21 cellular contexts compared by ENCODE assay signal in genomic region chr17:40526668-40527067, GRCh38. TPM values are rescaled to one million over a fixed set of nuclear protein-coding genes. Genes with fewer than 3 reads are reported as not detected.
DNase-seq lines count a peak whose midpoint lies in the region; ATAC-seq and TF ChIP-seq lines count a peak whose summit lies in the region.
"Had no signal": no experiment of that assay in that cellular context is flagged by ENCODE, and none has a peak within 500 bp of the region (broad histone marks: within the 10 kb centered on the region; RNA-seq: fewer than 3 reads in every experiment).

No MANE protein-coding gene starts in this region.

- H3K36me3 ChIP-seq in right atrium auricular region (no peaks in the 10 kb centered on the region), mesenchymal stem cell (ENCODE audit: control insufficient read depth in 1 of 2, insufficient read depth in 2 of 2, low read depth in 1 of 2, low read length in 2 of 2) (no peaks in the 10 kb centered on the region), vagina (no peaks in the 10 kb centered on the region)
- H3K36me3 ChIP-seq: colonic mucosa, lower lobe of right lung had no signal

- H2AK5ac ChIP-seq in mesenchymal stem cell (ENCODE audit: low read length, severe bottlenecking): no peak overlapping the region

- intact Hi-C loops in Right ventricle myocardium inferior (cut with DNase I): no loop called here
- intact Hi-C loops in vagina (cut with DNase I): no loop called here

- H4K8ac ChIP-seq in mesenchymal stem cell (ENCODE audit: low read length): no peak overlapping the region

- WGBS in mesenchymal stem cell: 85% methylated on average over 5 of the region's 5 CpGs

- no peak overlapping the region for H3K4me2 ChIP-seq in mesenchymal stem cell (ENCODE audit: low read length, poor library complexity, severe bottlenecking)
- H3K4me2 ChIP-seq: KMS-11 had no signal

- no peak for TF ChIP-seq CTCF in right atrium auricular region (IDR thresholded peaks at IDR 0.05)
- peak; percentile 13 for TF ChIP-seq CTCF in choroid plexus epithelial cell (conservative IDR thresholded peaks at IDR 0.05; ENCODE audit: low read depth, low read length)
- no peak for TF ChIP-seq CTCF in vagina (IDR thresholded peaks at IDR 0.05)

- H3K27me3 ChIP-seq in right atrium auricular region (no peaks in the 10 kb centered on the region), mesenchymal stem cell (ENCODE audit: control insufficient read depth in 1 of 2, insufficient read depth in 1 of 2, low read length in 2 of 2) (no peaks in the 10 kb centered on the region), vagina (no peaks in the 10 kb centered on the region)
- H3K27me3 ChIP-seq: colonic mucosa had no signal

- H3K4me3 ChIP-seq in right atrium auricular region (no peak overlapping the region), choroid plexus epithelial cell (ENCODE audit: low read depth, low read length) (no peak overlapping the region), mesenchymal stem cell (ENCODE audit: insufficient read depth in 1 of 2, low read depth in 1 of 2, low read length in 2 of 2) (no peak overlapping the region), vagina (no peak overlapping the region)
- H3K4me3 ChIP-seq: colonic mucosa, lower lobe of right lung had no signal

- DNase-seq in Right ventricle myocardium inferior (ENCODE audit: missing footprints) (no peak), right atrium auricular region (ENCODE audit: low spot score) (no peak), choroid plexus epithelial cell (ENCODE audit: low read depth) (no peak), mesenchymal stem cell (no peak), vagina (ENCODE audit: extremely low spot score in 2 of 2) (no peak), SK-N-DZ (ENCODE audit: low spot score) (no peak), activated gamma-delta T cell (lab: John Stamatoyannopoulos, UW) (no peak)
- DNase-seq: activated B cell treated with CpG ODN at 0.5 μM for 24 hours, amniotic stem cell, colonic mucosa, H9, lower lobe of right lung, NCI-H146, NCI-H345, nephron progenitor cell, SW 1271 had no signal

- H3K18ac ChIP-seq in mesenchymal stem cell (ENCODE audit: low read depth in 1 of 2, low read length in 2 of 2): no peak overlapping the region

- TF ChIP-seq POLR2A in vagina (IDR thresholded peaks at IDR 0.05): no peak

- H3K9me3 ChIP-seq in right atrium auricular region: peaks cover 0 to 7% of the 10 kb centered on the region in 2 donors
- H3K9me3 ChIP-seq in mesenchymal stem cell (ENCODE audit: control insufficient read depth, low read length): peaks cover 8% of the 10 kb centered on the region
- no peaks in the 10 kb centered on the region for H3K9me3 ChIP-seq in vagina
- H3K9me3 ChIP-seq: colonic mucosa, lower lobe of right lung had no signal

- H3K9ac ChIP-seq in mesenchymal stem cell (ENCODE audit: low read length): peak overlapping the region; percentile 27
- H3K9ac ChIP-seq: KMS-11 had no signal

- H2BK12ac ChIP-seq in mesenchymal stem cell (ENCODE audit: low read length in 2 of 2): no peak overlapping the region

- no peaks in the 10 kb centered on the region for H3K4me1 ChIP-seq in right atrium auricular region
- peaks cover 7% of the 10 kb centered on the region for H3K4me1 ChIP-seq in mesenchymal stem cell (ENCODE audit: control insufficient read depth, insufficient read depth, low read depth, low read length)
- peaks cover 54% of the 10 kb centered on the region for H3K4me1 ChIP-seq in vagina
- H3K4me1 ChIP-seq: colonic mucosa had no signal

- H3K27ac ChIP-seq in right atrium auricular region: no peak overlapping the region
- H3K27ac ChIP-seq in mesenchymal stem cell (ENCODE audit: low read length, poor library complexity, severe bottlenecking): no peak overlapping the region
- peak overlapping the region; percentile 51 for H3K27ac ChIP-seq in vagina
- H3K27ac ChIP-seq: colonic mucosa, HL-60, KMS-11, lower lobe of right lung had no signal

- H2BK15ac ChIP-seq in mesenchymal stem cell (ENCODE audit: low read depth, poor library complexity, severe bottlenecking): no peak overlapping the region

- H3K14ac ChIP-seq in mesenchymal stem cell (ENCODE audit: low read length in 2 of 2): no peak overlapping the region

- H4K91ac ChIP-seq in mesenchymal stem cell (ENCODE audit: low read length): no peak overlapping the region

- no peak overlapping the region for H2BK120ac ChIP-seq in mesenchymal stem cell (ENCODE audit: low read depth, low read length)

- H3K4ac ChIP-seq in mesenchymal stem cell (ENCODE audit: low read depth in 1 of 2, low read length in 2 of 2): no peak overlapping the region

- no peaks in the 10 kb centered on the region for H3K79me1 ChIP-seq in mesenchymal stem cell (replicated peaks; ENCODE audit: low read length, poor library complexity, severe bottlenecking)

- H2AFZ ChIP-seq in mesenchymal stem cell (ENCODE audit: low read depth, low read length): no peak overlapping the region

- no peak overlapping the region for H3K23ac ChIP-seq in mesenchymal stem cell (ENCODE audit: low read length in 2 of 2)

- H2BK5ac ChIP-seq in mesenchymal stem cell (ENCODE audit: low read depth, low read length, poor library complexity, severe bottlenecking): no peak overlapping the region

- peak; percentile 77 for ATAC-seq in Right ventricle myocardium inferior
- no peak for ATAC-seq in HG02970 (IDR thresholded peaks at IDR 0.05; ENCODE audit: low FRiP score, unreplicated experiment)
- ATAC-seq: lower lobe of right lung had no signal

RNA-seq across cellular contexts. Expression of gene TNS4, which starts 25.2 kb away (rescaled TPM):
- total RNA-seq in Right ventricle myocardium inferior: not detected
- not detected for total RNA-seq in right atrium auricular region
- not detected for polyA plus RNA-seq in mesenchymal stem cell (2013, experiment 1 of 2)
- 0.12 TPM for polyA plus RNA-seq in mesenchymal stem cell (2013, experiment 2 of 2)
- total RNA-seq in vagina: 296 TPM
- 0.09 TPM in 1 of 2 replicates, not detected in the other for polyA plus RNA-seq in SK-N-DZ (2014; cell fraction: cytosol; rRNA removed)
- polyA plus RNA-seq in SK-N-DZ (2014; cell fraction: nucleus; rRNA removed): not detected in 2 replicates
- total RNA-seq: epithelial cell of proximal tubule, skeletal muscle tissue had no signal

RNA-seq across cellular contexts. Expression of gene CCR7, which starts 38.6 kb away (rescaled TPM):
- total RNA-seq in Right ventricle myocardium inferior (not detected), right atrium auricular region (under 1 TPM in 1 of 2 donors, not detected in 1; 0.28 TPM), vagina (not detected)
- 0.08 TPM for polyA plus RNA-seq in mesenchymal stem cell (2013, experiment 1 of 2)
- polyA plus RNA-seq in mesenchymal stem cell (2013, experiment 2 of 2): 0.14 TPM
- 0.07 TPM in 1 of 2 replicates, not detected in the other for polyA plus RNA-seq in SK-N-DZ (2014; cell fraction: cytosol; rRNA removed)
- not detected in 2 replicates for polyA plus RNA-seq in SK-N-DZ (2014; cell fraction: nucleus; rRNA removed)
- total RNA-seq: epithelial cell of proximal tubule had no signal

Comparison
In these comparisons a context has a peak if more than half of its experiments do, and no peak if none do; other contexts are left out.
1. RNA of gene TNS4, which starts 25.2 kb away (total RNA-seq): 296 TPM in vagina (single experiment); not detected in Right ventricle myocardium inferior (single experiment) and not detected in right atrium auricular region; every median in the first group is over 100 times any median in the second.